In genomic region chr15:78640840-78641733, GRCh38 we compare ENCODE assay signal across 8 cellular contexts.
DNase-seq lines count a peak whose midpoint lies in the region; ATAC-seq lines count a peak whose summit lies in the region.

Gene CHRNB4, minus strand, starts transcription at chr15:78641210. Its CDS starts 77 bp downstream, at chr15:78641133.

- H3K4me3 ChIP-seq in skin epidermis: peak within 1 kb of the TSS in 6 of 7 experiments; percentile 16 to 47 (median 26)

- ATAC-seq in activated CD4-positive, CD25-positive, alpha-beta regulatory T cell treated with anti-CD3 and anti-CD28 coated beads, Interleukin-2, amount 50 U/mL, for 24 hours: peak; percentile 41 to 48
- no peak for ATAC-seq in GM18517 (IDR thresholded peaks at IDR 0.05; ENCODE audit: unreplicated experiment)
- ATAC-seq in GM19328 (IDR thresholded peaks at IDR 0.05; ENCODE audit: unreplicated experiment): no peak

- H3K27me3 Mint-ChIP-seq in activated naive CD4-positive, alpha-beta T cell treated with anti-CD3 and anti-CD28 coated beads, Interleukin-2, amount 10 ng/mL, durations not matched to agents 7 days and 5 days: peaks cover 56% of the 10 kb centered on the region

- CTCF ChIA-PET in activated naive CD4-positive, alpha-beta T cell treated with anti-CD3 and anti-CD28 coated beads, Interleukin-2, amount 10 ng/mL, durations not matched to agents 7 days and 5 days (lab: Charles Lee): interaction anchor here (1.0 to 3.3 kb wide), 3 partner anchors 22 to 69 kb away, joined by 3 to 24 read pairs (median 5); no protein-coding TSS in a partner anchor

- no peaks in the 10 kb centered on the region for H3K36me3 Mint-ChIP-seq in activated naive CD4-positive, alpha-beta T cell treated with anti-CD3 and anti-CD28 coated beads, Interleukin-2, amount 10 ng/mL, durations not matched to agents 7 days and 5 days

- H3K4me3 Mint-ChIP-seq in activated naive CD4-positive, alpha-beta T cell treated with anti-CD3 and anti-CD28 coated beads, Interleukin-2, amount 10 ng/mL, durations not matched to agents 7 days and 5 days: peak within 1 kb of the TSS; percentile 57

- no peak for DNase-seq in activated CD4-positive, CD25-positive, alpha-beta regulatory T cell (lab: John Stamatoyannopoulos, UW)
- peak; percentile 41 for DNase-seq in activated naive CD4-positive, alpha-beta T cell treated with anti-CD3 and anti-CD28 coated beads, Interleukin-2, amount 10 ng/mL, durations not matched to agents 7 days and 5 days
- DNase-seq in iPS DF 19.7 (ENCODE audit: low read depth, low spot score) (peak; percentile 84), SKM-1 treated with dmso at 0.1 percent for 144 hours (lab: John Stamatoyannopoulos, UW; ENCODE audit: unreplicated experiment) (no peak)

- no peak within 1 kb of the TSS for H3K27ac Mint-ChIP-seq in activated naive CD4-positive, alpha-beta T cell treated with anti-CD3 and anti-CD28 coated beads, Interleukin-2, amount 10 ng/mL, durations not matched to agents 7 days and 5 days

- peak within 1 kb of the TSS in 3 of 21 experiments; percentile 3 to 56 (median 18) for H3K27ac ChIP-seq in skin epidermis

- H3K4me1 Mint-ChIP-seq in activated naive CD4-positive, alpha-beta T cell treated with anti-CD3 and anti-CD28 coated beads, Interleukin-2, amount 10 ng/mL, durations not matched to agents 7 days and 5 days: peaks cover 15% of the 10 kb centered on the region

- H3K9me3 Mint-ChIP-seq in activated naive CD4-positive, alpha-beta T cell treated with anti-CD3 and anti-CD28 coated beads, Interleukin-2, amount 10 ng/mL, durations not matched to agents 7 days and 5 days: no peaks in the 10 kb centered on the region

Comparison
In these comparisons a context has a peak if more than half of its experiments do, and no peak if none do; other contexts are left out.
1. ATAC-seq: peak in activated CD4-positive, CD25-positive, alpha-beta regulatory T cell treated with anti-CD3 and anti-CD28 coated beads, Interleukin-2, amount 50 U/mL, for 24 hours (2 of 2); none in GM18517 (single experiment) and GM19328 (single experiment).
2. DNase-seq: peak in activated naive CD4-positive, alpha-beta T cell treated with anti-CD3 and anti-CD28 coated beads, Interleukin-2, amount 10 ng/mL, durations not matched to agents 7 days and 5 days (single experiment) and iPS DF 19.7 (single experiment); none in activated CD4-positive, CD25-positive, alpha-beta regulatory T cell (0 of 4) and SKM-1 treated with dmso at 0.1 percent for 144 hours (single experiment).